8 cellular contexts compared by ENCODE assay signal in genomic region chrX:129522184-129523059, GRCh38. TPM values are rescaled to one million over a fixed set of nuclear protein-coding genes. Genes with fewer than 3 reads are reported as not detected.
DNase-seq lines count a peak whose midpoint lies in the region; ATAC-seq and TF ChIP-seq lines count a peak whose summit lies in the region.

No MANE protein-coding gene starts in this region.

- H3K36me3 ChIP-seq in GM06990 (ENCODE audit: control insufficient read depth, insufficient read depth, low read length) (no peaks in the 10 kb centered on the region), left ventricle myocardium inferior (no peaks in the 10 kb centered on the region), parathyroid adenoma (ENCODE audit: control insufficient read depth, insufficient read depth, low read length) (no peaks in the 10 kb centered on the region)

- H3K9ac ChIP-seq in parathyroid adenoma: peak overlapping the region; percentile 97

- H3K4me3 ChIP-seq in GM06990 (replicated peaks; ENCODE audit: low read depth, low read length) (peak overlapping the region; percentile 32), left ventricle myocardium inferior (peak overlapping the region; percentile 85), parathyroid adenoma (ENCODE audit: low read depth, low read length) (peak overlapping the region; percentile 84)

- intact Hi-C loops in left ventricle myocardium inferior (cut with micrococcal nuclease): no loop called here

- H3K4me1 ChIP-seq in left ventricle myocardium inferior (peaks cover 10% of the 10 kb centered on the region), parathyroid adenoma (no peaks in the 10 kb centered on the region)

- H3K27ac ChIP-seq in left ventricle myocardium inferior (replicated peaks): peak overlapping the region; percentile 88
- peak overlapping the region; percentile 91 for H3K27ac ChIP-seq in parathyroid adenoma

- no peaks in the 10 kb centered on the region for H3K79me2 ChIP-seq in parathyroid adenoma

- H3K4me2 ChIP-seq in parathyroid adenoma (ENCODE audit: low read length): peak overlapping the region; percentile 77

- no peaks in the 10 kb centered on the region for H3K27me3 ChIP-seq in GM06990 (replicated peaks; ENCODE audit: control insufficient read depth, insufficient read depth, low read length)
- no peaks in the 10 kb centered on the region for H3K27me3 ChIP-seq in left ventricle myocardium inferior (ENCODE audit: low read depth)
- H3K27me3 ChIP-seq in parathyroid adenoma (ENCODE audit: control insufficient read depth, insufficient read depth, low read length): no peaks in the 10 kb centered on the region

- TF ChIP-seq CTCF in GM06990 (IDR thresholded peaks at IDR 0.05; ENCODE audit: insufficient read depth, low read length, poor library complexity, severe bottlenecking): no peak
- no peak for TF ChIP-seq CTCF in left ventricle myocardium inferior (IDR thresholded peaks at IDR 0.05; ENCODE audit: borderline replicate concordance)
- peak; percentile 26 for TF ChIP-seq CTCF in parathyroid adenoma (IDR thresholded peaks at IDR 0.05)

- H2AFZ ChIP-seq in parathyroid adenoma: peak overlapping the region; percentile 95

- DNase-seq in A172 (ENCODE audit: low spot score): peak; percentile 35
- DNase-seq in GM06990 (ENCODE audit: extremely low read depth, insufficient read length): no peak
- peak; percentile 42 for DNase-seq in NCI-H2227 treated with DMSO at 0.1 percent for 48 hours (lab: John Stamatoyannopoulos, UW)
- DNase-seq in amygdala (lab: John Stamatoyannopoulos, UW): peak in 48 of 56 donors; percentile 1 to 61 (median 24)
- peak; percentile 34 for DNase-seq in left ventricle myocardium inferior

- no peak for ATAC-seq in GM21786 (IDR thresholded peaks at IDR 0.05; ENCODE audit: unreplicated experiment)
- no peak for ATAC-seq in GM18502 (IDR thresholded peaks at IDR 0.05; ENCODE audit: poor library complexity, unreplicated experiment)

- H3K9me3 ChIP-seq in left ventricle myocardium inferior (replicated peaks) (no peaks in the 10 kb centered on the region), parathyroid adenoma (ENCODE audit: control insufficient read depth, low read length) (no peaks in the 10 kb centered on the region)

RNA-seq across cellular contexts. Expression of gene SMARCA1, which starts 0.9 kb away (rescaled TPM):
- total RNA-seq in A172 (2014; rRNA removed; shearing (Covaris generic)): 26.3 and 28.2 TPM in 2 replicates
- 31.3 TPM for total RNA-seq in left ventricle myocardium inferior

RNA-seq across cellular contexts. Expression of gene OCRL, which starts 17.6 kb away (rescaled TPM):
- 9.7 and 10.1 TPM in 2 replicates for total RNA-seq in A172 (2014; rRNA removed; shearing (Covaris generic))
- total RNA-seq in left ventricle myocardium inferior: 10.2 TPM

Comparison
In these comparisons a context has a peak if more than half of its experiments do, and no peak if none do; other contexts are left out.
1. H3K4me3 ChIP-seq: peak in every context shown above with its lines; median percentile 85 in left ventricle myocardium inferior; 84 in parathyroid adenoma; 32 in GM06990.